In the genomic region with DNA sequence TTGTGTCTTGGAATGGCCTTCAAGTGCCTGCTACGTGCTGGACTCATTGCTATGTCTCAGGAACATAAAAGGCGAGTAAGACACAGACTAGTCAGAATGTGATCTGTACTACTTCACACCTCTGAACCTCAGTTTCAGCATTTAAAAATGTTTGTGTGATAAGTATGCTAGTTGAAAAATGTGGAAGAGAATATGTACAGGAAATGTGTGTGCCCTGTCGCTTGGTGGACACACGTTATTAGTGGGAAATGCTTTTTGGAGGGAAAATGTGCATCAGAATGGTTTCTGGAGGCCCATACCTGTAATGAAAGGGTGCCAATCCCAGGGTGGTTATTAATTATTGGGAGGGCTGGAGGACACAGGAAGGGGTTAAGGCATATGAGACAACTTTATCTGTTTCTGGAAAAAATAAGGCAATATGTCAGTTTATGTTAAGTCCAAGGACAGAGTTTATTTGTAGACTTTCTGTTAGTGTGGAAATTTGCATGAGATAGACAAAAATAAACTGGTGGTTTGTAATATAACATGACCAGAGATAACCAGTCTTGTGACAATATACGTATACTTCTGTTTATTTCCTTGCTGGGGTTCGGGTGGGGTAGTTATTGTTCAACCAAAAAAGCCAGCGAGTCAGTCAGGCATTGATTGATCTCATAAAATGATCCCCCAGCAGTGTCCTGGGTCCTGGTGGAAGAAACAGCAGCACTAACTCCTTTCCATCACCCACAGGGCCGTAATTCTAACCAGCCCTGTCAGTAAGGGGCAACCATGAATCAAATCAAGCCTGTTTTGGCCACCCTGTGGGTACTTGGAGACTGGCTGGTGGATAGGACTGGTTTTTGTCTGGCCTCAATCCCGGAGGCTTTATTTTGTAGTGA, we compare ENCODE assay signal across 9 cellular contexts.
DNase-seq lines count a peak whose midpoint lies in the region; ATAC-seq, FAIRE-seq and TF ChIP-seq lines count a peak whose summit lies in the region.
"Had no signal": no experiment of that assay in that cellular context is flagged by ENCODE, and none has a peak within 500 bp of the region (broad histone marks: within the 10 kb centered on the region; RNA-seq: fewer than 3 reads in every experiment).

No MANE protein-coding gene starts in this region.

- DNase-seq in GM12865 (ENCODE audit: low read depth) (peak; percentile 65), left kidney (ENCODE audit: low read depth, low spot score) (peak; percentile 53), H54 (ENCODE audit: insufficient read length, low spot score) (no peak), MG63 (no peak)
- no peak for DNase-seq in activated CD8-positive, alpha-beta memory T cell treated with anti-CD3 and anti-CD28 coated beads, Interleukin-2, amount 50 U/mL, for 48 hours

- ATAC-seq in GM19467 (IDR thresholded peaks at IDR 0.05; ENCODE audit: unreplicated experiment): peak; percentile 41
- ATAC-seq in HG03565 (IDR thresholded peaks at IDR 0.05; ENCODE audit: unreplicated experiment): peak; percentile 37
- no peak for ATAC-seq in HG03045 (IDR thresholded peaks at IDR 0.05; ENCODE audit: unreplicated experiment)
- ATAC-seq: sciatic nerve had no signal

- no peak for TF ChIP-seq POLR2A in H54 (IDR thresholded peaks at IDR 0.05; ENCODE audit: low read depth, low read length)

- TF ChIP-seq CTCF in GM12865 (IDR thresholded peaks at IDR 0.05; ENCODE audit: insufficient read depth, low read depth, low read length, missing control alignments): no peak

- FAIRE-seq in H54 (lab: Jason Lieb, UNC): no peak

- H3K4me3 ChIP-seq in GM12865 (ENCODE audit: low read depth, low read length) (no peak overlapping the region; the same call in 1 of the 2 replicates), MG63 (no peak overlapping the region)

- H3K9me3 ChIP-seq in MG63: no peaks in the 10 kb centered on the region

- no peaks in the 10 kb centered on the region for H3K27me3 ChIP-seq in MG63

- no peaks in the 10 kb centered on the region for H3K36me3 ChIP-seq in MG63

Comparison
In these comparisons a context has a peak if more than half of its experiments do, and no peak if none do; other contexts are left out.
1. DNase-seq: peak in GM12865 (single experiment) and left kidney (single experiment); none in H54 (single experiment), MG63 (single experiment) and activated CD8-positive, alpha-beta memory T cell treated with anti-CD3 and anti-CD28 coated beads, Interleukin-2, amount 50 U/mL, for 48 hours (single experiment).